In genomic region chr10:120983721-120984120, GRCh38 we compare ENCODE assay signal across 18 cellular contexts.
A peak's percentile ranks its signal among the peaks of the same experiment; 100 is the strongest.
DNase-seq lines count a peak whose midpoint lies in the region; ATAC-seq and TF ChIP-seq lines count a peak whose summit lies in the region.
"Had no signal": no experiment of that assay in that cellular context is flagged by ENCODE, and none has a peak within 500 bp of the region (broad histone marks: within the 10 kb centered on the region; RNA-seq: fewer than 3 reads in every experiment).

No MANE protein-coding gene starts in this region.

- peaks cover 29% of the 10 kb centered on the region for H3K36me3 Mint-ChIP-seq in Caco-2 (ENCODE audit: insufficient read depth, unreplicated experiment)
- no peaks in the 10 kb centered on the region for H3K36me3 Mint-ChIP-seq in osteocyte (ENCODE audit: unreplicated experiment)
- no peaks in the 10 kb centered on the region for H3K36me3 Mint-ChIP-seq in CD4-positive, alpha-beta T cell (ENCODE audit: low read depth)

- H3K4me3 Mint-ChIP-seq in Caco-2 (ENCODE audit: unreplicated experiment): peak overlapping the region; percentile 45
- H3K4me3 Mint-ChIP-seq in osteocyte (ENCODE audit: unreplicated experiment): no peak overlapping the region
- no peak overlapping the region for H3K4me3 Mint-ChIP-seq in CD4-positive, alpha-beta T cell
- H3K4me3 Mint-ChIP-seq: B cell; CD4-positive, alpha-beta memory T cell; GM23338; H9 had no signal

- H3K27ac Mint-ChIP-seq in Caco-2 (ENCODE audit: unreplicated experiment) (peak overlapping the region; percentile 93), osteocyte (ENCODE audit: unreplicated experiment) (no peak overlapping the region)
- no peak overlapping the region for H3K27ac Mint-ChIP-seq in CD4-positive, alpha-beta T cell
- H3K27ac Mint-ChIP-seq: B cell; CD4-positive, alpha-beta memory T cell; GM23338; H9 had no signal

- H3K9me3 Mint-ChIP-seq in Caco-2 (ENCODE audit: unreplicated experiment) (peaks cover 20% of the 10 kb centered on the region), osteocyte (ENCODE audit: unreplicated experiment) (peaks cover 17% of the 10 kb centered on the region)
- no peaks in the 10 kb centered on the region for H3K9me3 Mint-ChIP-seq in CD4-positive, alpha-beta T cell

- CTCF ChIA-PET in Caco-2 (lab: Charles Lee): no interaction called here
- CTCF ChIA-PET in CD4-positive, alpha-beta T cell (lab: Charles Lee): no interaction called here

- TF ChIP-seq CTCF in Caco-2 (IDR thresholded peaks at IDR 0.05; ENCODE audit: insufficient read depth in 1 of 2, low read depth in 1 of 2, low read length in 1 of 2, severe bottlenecking in 1 of 2, unreplicated experiment in 1 of 2) (no peak), body of pancreas (IDR thresholded peaks at IDR 0.05) (no peak), osteocyte (IDR thresholded peaks at IDR 0.05) (no peak), GM10266 (IDR thresholded peaks at IDR 0.05; ENCODE audit: control insufficient read depth, insufficient read depth, low read depth, missing control alignments) (no peak)
- no peak for TF ChIP-seq CTCF in CD4-positive, alpha-beta T cell (IDR thresholded peaks at IDR 0.05)

- 41 to 61% methylated on average over 2 of the region's 2 CpGs for WGBS in body of pancreas, 2 donors
- 100% methylated on average over 1 of the region's 2 CpGs for WGBS in mesodermal cell (ENCODE audit: insufficient coverage in 2 of 2), 2 experiments

- H3K4me1 ChIP-seq in Caco-2 (peaks cover 47% of the 10 kb centered on the region), body of pancreas (peaks cover 39% of the 10 kb centered on the region), mesodermal cell (ENCODE audit: control insufficient read depth, insufficient read depth, low read length, poor library complexity, severe bottlenecking) (peaks cover 43% of the 10 kb centered on the region)

- H3K27ac ChIP-seq in body of pancreas (peak overlapping the region in 3 of 4 donors; percentile 45 to 81 (median 48)), mesodermal cell (ENCODE audit: low read depth, low read length, severe bottlenecking) (peak overlapping the region; percentile 49)
- no peak overlapping the region for H3K27ac ChIP-seq in CD4-positive, alpha-beta T cell (ENCODE audit: low read depth, low read length)

- no peak for TF ChIP-seq POLR2A in body of pancreas (IDR thresholded peaks at IDR 0.05)

- intact Hi-C loops in Caco-2 (cut with micrococcal nuclease; ENCODE audit: unreplicated experiment): loop anchor here (5.0 kb wide), 2 partner anchors 454 to 529 kb away; no protein-coding TSS in a partner anchor
- intact Hi-C loops in body of pancreas (cut with DNase I): no loop called here
- intact Hi-C loops in CD4-positive, alpha-beta T cell (cut with DNase I, micrococcal nuclease): no loop called here

- H3K4me3 ChIP-seq in Caco-2 (ENCODE audit: low read depth, low read length) (no peak overlapping the region), body of pancreas (no peak overlapping the region), mesodermal cell (ENCODE audit: extremely low read depth, insufficient read depth, low read length, poor library complexity, severe bottlenecking) (no peak overlapping the region)
- H3K4me3 ChIP-seq: GM12878, GM23338 had no signal

- POLR2A ChIA-PET in Caco-2 (lab: Charles Lee): no interaction called here
- POLR2A ChIA-PET in CD4-positive, alpha-beta T cell (lab: Charles Lee): no interaction called here

- BruUV-seq in Caco-2 (replicated peaks; lab: Mats Ljungman, UMichigan): no TSS peak

- ATAC-seq in body of pancreas (no peak), GM18511 (IDR thresholded peaks at IDR 0.05; ENCODE audit: unreplicated experiment) (no peak)
- no peak for ATAC-seq in CD4-positive, alpha-beta T cell (ENCODE audit: poor library complexity)
- ATAC-seq: GM12878, GM23338 had no signal

- no peaks in the 10 kb centered on the region for H3K36me3 ChIP-seq in Caco-2 (ENCODE audit: control insufficient read depth, insufficient read depth, low read length)
- H3K36me3 ChIP-seq in body of pancreas (replicated peaks in 1 of 2; ENCODE audit: insufficient read depth in 1 of 2, low read depth in 2 of 2): no peaks in the 10 kb centered on the region
- H3K36me3 ChIP-seq in mesodermal cell (ENCODE audit: control insufficient read depth, insufficient read depth, low read length): no peaks in the 10 kb centered on the region

- H3K27me3 ChIP-seq in Caco-2 (replicated peaks; ENCODE audit: control insufficient read depth, insufficient read depth, low read length) (no peaks in the 10 kb centered on the region), body of pancreas (peaks cover 0 to 6% of the 10 kb centered on the region in 2 donors)
- peaks cover 27% of the 10 kb centered on the region for H3K27me3 ChIP-seq in CD4-positive, alpha-beta T cell (ENCODE audit: control insufficient read depth, insufficient read depth, low read length)

- H3K4me1 Mint-ChIP-seq in Caco-2 (ENCODE audit: low read depth, unreplicated experiment) (peaks cover 37% of the 10 kb centered on the region), osteocyte (ENCODE audit: unreplicated experiment) (peaks cover 3% of the 10 kb centered on the region)
- no peaks in the 10 kb centered on the region for H3K4me1 Mint-ChIP-seq in CD4-positive, alpha-beta T cell (ENCODE audit: low read depth)

- H3K9me3 ChIP-seq in Caco-2: peaks cover 41% of the 10 kb centered on the region
- H3K9me3 ChIP-seq in body of pancreas: no peaks in the 10 kb centered on the region
- H3K9me3 ChIP-seq in mesodermal cell (ENCODE audit: control insufficient read depth, low read length): peaks cover 16% of the 10 kb centered on the region
- H3K9me3 ChIP-seq in CD4-positive, alpha-beta T cell (ENCODE audit: control insufficient read depth, low read length): no peaks in the 10 kb centered on the region

- DNase-seq in Caco-2 (no peak), body of pancreas (no peak), osteocyte (ENCODE audit: extremely low spot score, unreplicated experiment) (peak; percentile 75), GM10266 (ENCODE audit: extremely low spot score) (no peak), NCI-H1930 (lab: John Stamatoyannopoulos, UW) (no peak)
- no peak for DNase-seq in CD4-positive, alpha-beta T cell
- DNase-seq: ACHN; C1 segment of cervical spinal cord; CD4-positive, alpha-beta memory T cell; DND-41; GF-D8; H9; IMR-90 had no signal

- H3K27me3 Mint-ChIP-seq in Caco-2 (ENCODE audit: insufficient read depth, unreplicated experiment) (no peaks in the 10 kb centered on the region), osteocyte (ENCODE audit: unreplicated experiment) (peaks cover 23% of the 10 kb centered on the region)
- peaks cover 47% of the 10 kb centered on the region for H3K27me3 Mint-ChIP-seq in CD4-positive, alpha-beta T cell
